ENCODE assay signal across 8 cellular contexts in the genomic region with DNA sequence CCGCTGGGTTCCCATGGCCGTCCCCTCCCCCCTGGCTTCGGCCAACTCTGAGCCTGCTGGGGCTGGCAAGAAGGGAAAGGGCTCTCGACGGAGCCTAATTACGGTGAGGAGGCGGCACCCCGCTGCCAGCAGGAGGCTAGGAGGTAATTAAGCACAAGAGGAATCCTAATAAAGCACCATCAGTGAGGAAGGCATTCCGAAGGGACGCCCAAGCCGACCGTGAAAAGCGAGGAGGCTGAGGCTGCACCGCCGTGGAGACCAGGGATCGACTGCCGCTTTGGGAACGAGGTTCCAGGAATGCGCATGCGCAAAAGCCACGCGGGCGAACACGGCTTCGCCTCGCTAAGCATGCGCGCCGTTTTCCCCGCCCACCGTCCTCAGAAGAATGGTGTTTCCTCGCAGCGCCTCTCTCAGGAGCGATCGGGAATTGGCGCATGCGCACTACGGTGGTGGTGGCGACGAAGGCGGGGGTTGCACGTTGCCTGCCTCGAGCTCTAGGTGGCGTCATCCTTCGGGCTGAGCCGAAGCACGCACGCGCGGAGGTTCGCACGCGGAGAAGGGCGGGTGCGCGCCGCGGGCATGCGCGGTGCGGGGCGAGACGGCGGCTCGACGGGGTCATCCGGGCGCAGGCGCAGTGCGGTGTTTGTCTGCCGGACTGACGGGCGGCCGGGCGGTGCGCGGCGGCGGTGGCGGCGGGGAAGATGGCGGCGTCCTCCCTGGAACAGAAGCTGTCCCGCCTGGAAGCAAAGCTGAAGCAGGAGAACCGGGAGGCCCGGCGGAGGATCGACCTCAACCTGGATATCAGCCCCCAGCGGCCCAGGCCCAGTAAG. TPM values are rescaled to one million over a fixed set of nuclear protein-coding genes. Genes with fewer than 3 reads are reported as not detected.
DNase-seq lines count a peak whose midpoint lies in the region; ATAC-seq, FAIRE-seq and TF ChIP-seq lines count a peak whose summit lies in the region.

TSS of gene MAP2K7 (plus strand) at position 634 of the 830 bp plus-strand sequence. CDS start at position 702, 68 bp downstream.

- intact Hi-C loops in esophagus muscularis mucosa (cut with DNase I) = no loop called here

- H3K36me3 Mint-ChIP-seq in activated T-cell treated with anti-CD3 and anti-CD28 coated beads, Interleukin-2, amount 50 U/mL, for 72 hours (ENCODE audit: insufficient read depth in 2 of 2) = peaks cover 0 to 11% of the 10 kb centered on the region in 2 donors

- H3K27me3 Mint-ChIP-seq in activated T-cell treated with anti-CD3 and anti-CD28 coated beads, Interleukin-2, amount 50 U/mL, for 72 hours (ENCODE audit: low read depth) = no peaks in the 10 kb centered on the region

- ATAC-seq in GM21825 (IDR thresholded peaks at IDR 0.05; ENCODE audit: unreplicated experiment) = peak; percentile 74
- peak; percentile 79 to 82 for ATAC-seq in activated T-cell treated with anti-CD3 and anti-CD28 coated beads, Interleukin-2, amount 50 U/mL, for 72 hours (replicated peaks in 1 of 2)

- TF ChIP-seq POLR2A in esophagus muscularis mucosa (IDR thresholded peaks at IDR 0.05; ENCODE audit: low read depth) = peak; percentile 80

- H2AFZ ChIP-seq in Karpas-422 (ENCODE audit: low read length) = peak within 1 kb of the TSS; percentile 79; the same call in 1 of the 2 replicates

- no peaks in the 10 kb centered on the region; the same call in 1 of the 2 replicates for H4K20me1 ChIP-seq in Karpas-422 (ENCODE audit: insufficient read depth, low read depth, low read length)

- H3K4me2 ChIP-seq in Karpas-422 (ENCODE audit: low read depth, low read length, poor library complexity, severe bottlenecking) = peak within 1 kb of the TSS; percentile 94

- peak within 1 kb of the TSS; percentile 96 for H3K27ac Mint-ChIP-seq in activated T-cell treated with anti-CD3 and anti-CD28 coated beads, Interleukin-2, amount 50 U/mL, for 72 hours

- H3K9ac ChIP-seq in Karpas-422 (ENCODE audit: low read length) = peak within 1 kb of the TSS; percentile 91

- peak; percentile 45 to 88 (median 68) for TF ChIP-seq CTCF in esophagus muscularis mucosa (IDR thresholded peaks at IDR 0.05)

- 0% methylated on average over 2 of the region's 89 CpGs for WGBS in esophagus muscularis mucosa

- peak within 1 kb of the TSS; percentile 97 for H3K4me3 ChIP-seq in Karpas-422 (ENCODE audit: low read length)
- peak within 1 kb of the TSS; percentile 64 to 89 (median 72) for H3K4me3 ChIP-seq in esophagus muscularis mucosa
- peak within 1 kb of the TSS; percentile 84 to 85 for H3K4me3 ChIP-seq in muscle layer of duodenum (ENCODE audit: low read depth in 1 of 2, low read length in 2 of 2)

- H3K9me2 ChIP-seq in Karpas-422 (replicated peaks; ENCODE audit: insufficient read depth, low read length) = no peaks in the 10 kb centered on the region

- H3K4me3 Mint-ChIP-seq in activated T-cell treated with anti-CD3 and anti-CD28 coated beads, Interleukin-2, amount 50 U/mL, for 72 hours = peak within 1 kb of the TSS; percentile 92 to 96

- peak; percentile 88 for FAIRE-seq in RCC 7860 (lab: Jason Lieb, UNC)

- H3K9me3 ChIP-seq in Karpas-422 (ENCODE audit: low read length) = no peaks in the 10 kb centered on the region
- no peaks in the 10 kb centered on the region for H3K9me3 ChIP-seq in esophagus muscularis mucosa
- H3K9me3 ChIP-seq in muscle layer of duodenum (ENCODE audit: control insufficient read depth in 1 of 2, low read length in 2 of 2) = no peaks in the 10 kb centered on the region

- peaks cover 27% of the 10 kb centered on the region for H3K79me2 ChIP-seq in Karpas-422 (ENCODE audit: low read length)

- no peaks in the 10 kb centered on the region for H3K36me3 ChIP-seq in Karpas-422 (ENCODE audit: insufficient read depth, low read length)
- H3K36me3 ChIP-seq in esophagus muscularis mucosa = peaks cover 11 to 29% (median 20%) of the 10 kb centered on the region in 4 donors
- peaks cover 0 to 6% of the 10 kb centered on the region in 2 donors for H3K36me3 ChIP-seq in muscle layer of duodenum (ENCODE audit: control insufficient read depth in 1 of 2, insufficient read depth in 2 of 2, low read length in 2 of 2)

- no peaks in the 10 kb centered on the region for H3K9me3 Mint-ChIP-seq in activated T-cell treated with anti-CD3 and anti-CD28 coated beads, Interleukin-2, amount 50 U/mL, for 72 hours

- H3K4me1 ChIP-seq in Karpas-422 (ENCODE audit: low read length) (peaks cover 19% of the 10 kb centered on the region), esophagus muscularis mucosa (peaks cover 34 to 52% (median 49%) of the 10 kb centered on the region in 4 donors), muscle layer of duodenum (ENCODE audit: control insufficient read depth in 1 of 2, insufficient read depth in 2 of 2, low read length in 2 of 2) (peaks cover 8 to 38% of the 10 kb centered on the region in 2 donors)

- H3K27me3 ChIP-seq in Karpas-422 (ENCODE audit: low read length) = no peaks in the 10 kb centered on the region
- peaks cover 0 to 11% (median 0%) of the 10 kb centered on the region in 4 donors for H3K27me3 ChIP-seq in esophagus muscularis mucosa
- no peaks in the 10 kb centered on the region for H3K27me3 ChIP-seq in muscle layer of duodenum (ENCODE audit: low read depth, low read length)

- no peak for TF ChIP-seq EP300 in esophagus muscularis mucosa (IDR thresholded peaks at IDR 0.05)

- peaks cover 43% of the 10 kb centered on the region for H3K4me1 Mint-ChIP-seq in activated T-cell treated with anti-CD3 and anti-CD28 coated beads, Interleukin-2, amount 50 U/mL, for 72 hours (ENCODE audit: low read depth)

- H3K27ac ChIP-seq in Karpas-422 (ENCODE audit: low read length) = peak within 1 kb of the TSS; percentile 35; the same call in 1 of the 2 replicates
- H3K27ac ChIP-seq in esophagus muscularis mucosa (replicated peaks in 1 of 4) = peak within 1 kb of the TSS; percentile 88 to 91 (median 90)
- peak within 1 kb of the TSS; percentile 67 for H3K27ac ChIP-seq in muscle layer of duodenum (ENCODE audit: low read length)

- DNase-seq in Daoy (ENCODE audit: low read depth) = peak; percentile 100
- DNase-seq in Karpas-422 = peak; percentile 100
- DNase-seq in RCC 7860 (ENCODE audit: low spot score) = peak; percentile 99
- peak; percentile 100 for DNase-seq in activated T-cell treated with anti-CD3 and anti-CD28 coated beads, Interleukin-2, amount 50 U/mL, for 72 hours
- DNase-seq in esophagus muscularis mucosa (ENCODE audit: extremely low spot score) = peak; percentile 100
- peak; percentile 100 for DNase-seq in stimulated activated CD8-positive, alpha-beta memory T cell treated with anti-CD3 and anti-CD28 coated beads, Interleukin-7, amount 100 ng/mL, for 4 hours (ENCODE audit: low read depth in 2 of 2)

RNA-seq across cellular contexts. Expression of gene MAP2K7, which starts in this region (rescaled TPM):
- 8.4 and 8.8 TPM in 2 replicates for total RNA-seq in Daoy (2014; rRNA removed; shearing (Covaris generic))
- 10.4 and 14.4 TPM in 2 replicates for total RNA-seq in Karpas-422 (2014; rRNA removed; shearing (Covaris generic); ENCODE audit: low replicate concordance)
- 10 to 100 TPM; 40.2 to 40.3 TPM for total RNA-seq in activated T-cell treated with anti-CD3 and anti-CD28 coated beads, Interleukin-2, amount 50 U/mL, for 72 hours
- 10 to 100 TPM; 17.2 to 31.9 (median 24.5) TPM for total RNA-seq in esophagus muscularis mucosa

Comparison
In these comparisons a context has a peak if more than half of its experiments do, and no peak if none do; other contexts are left out.
1. Peak in every context shown above with its lines: DNase-seq, ATAC-seq, H3K4me3 ChIP-seq and H3K27ac ChIP-seq.
2. H3K27ac ChIP-seq: peak in every context shown above with its lines; median percentile 90 in esophagus muscularis mucosa; 67 in muscle layer of duodenum; 35 in Karpas-422.